3 cellular contexts compared by ENCODE assay signal in the genomic region with DNA sequence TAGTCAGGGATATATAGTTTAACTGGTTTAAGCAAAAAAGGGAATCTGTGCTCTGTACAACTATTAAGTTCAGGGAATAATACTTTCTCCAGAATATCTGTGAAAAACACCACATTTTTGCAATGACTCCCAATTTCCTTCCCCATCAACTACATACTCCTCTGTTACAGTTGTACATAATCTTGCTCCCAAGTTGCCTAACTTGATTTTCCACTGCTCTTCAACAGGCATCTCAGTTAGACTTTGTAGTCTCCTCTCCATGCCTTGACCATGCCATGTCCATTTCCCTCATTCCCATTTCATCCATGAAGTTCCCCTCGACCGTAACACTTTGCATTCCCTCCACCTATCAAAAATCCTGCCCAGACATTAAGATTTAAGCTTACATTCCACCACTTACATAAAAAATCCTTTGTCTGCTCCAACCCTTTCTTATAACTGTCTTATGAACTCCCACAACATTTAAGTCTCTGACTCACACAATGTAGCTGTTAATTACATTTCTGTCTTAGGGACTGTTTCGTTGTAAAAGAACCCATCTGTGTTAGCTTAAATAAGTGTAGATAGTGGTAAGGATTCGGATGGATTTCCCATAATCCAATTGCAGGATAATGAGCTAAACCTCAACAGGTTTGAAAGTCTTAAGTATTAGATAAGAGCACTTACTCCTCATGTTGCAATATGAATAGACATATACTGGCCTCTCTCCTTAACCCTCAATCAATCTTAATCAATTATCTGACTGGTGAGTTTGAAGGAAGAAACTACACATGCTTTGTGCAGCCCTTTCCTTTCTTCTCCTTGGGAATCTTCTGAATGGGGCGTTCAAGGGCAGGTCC.
A peak's percentile ranks its signal among the peaks of the same experiment; 100 is the strongest.
TF ChIP-seq lines count a peak whose summit lies in the region.

No MANE protein-coding gene starts in this region.

TF ChIP-seq in SK-N-SH treated with all-trans-retinoic acid at 6 μM for 48 hours, 23 proteins besides CTCF, POLR2A, EP300 and RAD21:
- TF ChIP-seq ZNF565 (CRISPR knock-in tag; conservative IDR thresholded peaks at IDR 0.05; ENCODE audit: low read depth), result no peak
- peak; percentile 57 for TF ChIP-seq ISL1 (CRISPR knock-in tag; IDR thresholded peaks at IDR 0.05)

TF ChIP-seq in SK-N-SH, 30 proteins besides CTCF, POLR2A, EP300 and RAD21:
- TF ChIP-seq SIN3A (IDR thresholded peaks at IDR 0.05; ENCODE audit: borderline replicate concordance, low read depth, low read length) (no peak), SMC3 (IDR thresholded peaks at IDR 0.05; ENCODE audit: low read depth, low read length) (no peak), RXRA (IDR thresholded peaks at IDR 0.05; ENCODE audit: borderline replicate concordance, low read depth) (no peak)
- TF ChIP-seq, protein P1, sequence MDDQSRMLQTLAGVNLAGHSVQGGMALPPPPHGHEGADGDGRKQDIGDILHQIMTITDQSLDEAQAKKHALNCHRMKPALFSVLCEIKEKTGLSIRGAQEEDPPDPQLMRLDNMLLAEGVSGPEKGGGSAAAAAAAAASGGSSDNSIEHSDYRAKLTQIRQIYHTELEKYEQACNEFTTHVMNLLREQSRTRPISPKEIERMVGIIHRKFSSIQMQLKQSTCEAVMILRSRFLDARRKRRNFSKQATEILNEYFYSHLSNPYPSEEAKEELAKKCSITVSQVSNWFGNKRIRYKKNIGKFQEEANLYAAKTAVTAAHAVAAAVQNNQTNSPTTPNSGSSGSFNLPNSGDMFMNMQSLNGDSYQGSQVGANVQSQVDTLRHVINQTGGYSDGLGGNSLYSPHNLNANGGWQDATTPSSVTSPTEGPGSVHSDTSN (IDR thresholded peaks at IDR 0.05), result no peak

TF ChIP-seq in GM23338, 12 proteins besides CTCF, POLR2A, EP300 and RAD21:
- TF ChIP-seq NANOG (IDR thresholded peaks at IDR 0.05; ENCODE audit: borderline replicate concordance) (no peak), ZNF331 (CRISPR knock-in tag; IDR thresholded peaks at IDR 0.05; ENCODE audit: low read depth) (no peak), STAT1 (IDR thresholded peaks at IDR 0.05; ENCODE audit: unreplicated experiment) (no peak), EZH2 (IDR thresholded peaks at IDR 0.05; ENCODE audit: low read depth, unreplicated experiment) (no peak), CREB1 (CRISPR knock-in tag; IDR thresholded peaks at IDR 0.05; ENCODE audit: low read depth) (no peak), EZH2phosphoT487 (IDR thresholded peaks at IDR 0.05; ENCODE audit: unreplicated experiment) (no peak), ZNF114 (CRISPR knock-in tag; IDR thresholded peaks at IDR 0.05) (no peak), POLR2AphosphoS5 (IDR thresholded peaks at IDR 0.05; ENCODE audit: low read depth) (no peak)
- TF ChIP-seq, protein P2, sequence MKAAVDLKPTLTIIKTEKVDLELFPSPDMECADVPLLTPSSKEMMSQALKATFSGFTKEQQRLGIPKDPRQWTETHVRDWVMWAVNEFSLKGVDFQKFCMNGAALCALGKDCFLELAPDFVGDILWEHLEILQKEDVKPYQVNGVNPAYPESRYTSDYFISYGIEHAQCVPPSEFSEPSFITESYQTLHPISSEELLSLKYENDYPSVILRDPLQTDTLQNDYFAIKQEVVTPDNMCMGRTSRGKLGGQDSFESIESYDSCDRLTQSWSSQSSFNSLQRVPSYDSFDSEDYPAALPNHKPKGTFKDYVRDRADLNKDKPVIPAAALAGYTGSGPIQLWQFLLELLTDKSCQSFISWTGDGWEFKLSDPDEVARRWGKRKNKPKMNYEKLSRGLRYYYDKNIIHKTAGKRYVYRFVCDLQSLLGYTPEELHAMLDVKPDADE (IDR thresholded peaks at IDR 0.05), result no peak
TF ChIP-seq in GM23338: peak in this region for 0.
